In the genomic region with DNA sequence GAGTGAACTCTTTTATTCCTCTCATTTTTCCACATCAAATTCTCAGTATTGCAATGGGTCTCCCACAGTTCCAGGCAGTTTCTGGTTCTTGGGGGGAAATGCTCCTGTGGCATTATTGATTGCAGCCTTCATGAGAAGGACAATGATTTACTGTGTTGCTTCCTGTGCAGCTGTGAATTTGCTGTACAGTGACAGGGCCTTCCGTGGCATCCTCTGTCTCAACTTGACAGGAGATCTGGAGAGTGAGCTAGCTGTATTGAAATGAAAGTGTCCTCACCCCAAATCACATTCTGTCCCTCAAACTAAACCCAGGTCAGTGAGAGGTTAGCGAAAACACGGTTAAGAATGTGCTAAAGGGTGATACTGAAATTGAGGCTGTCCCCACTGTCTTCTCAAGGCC, we compare ENCODE assay signal across 20 cellular contexts.
DNase-seq lines count a peak whose midpoint lies in the region; ATAC-seq and TF ChIP-seq lines count a peak whose summit lies in the region.
"Had no signal": no experiment of that assay in that cellular context is flagged by ENCODE, and none has a peak within 500 bp of the region (broad histone marks: within the 10 kb centered on the region; RNA-seq: fewer than 3 reads in every experiment).

No MANE protein-coding gene starts in this region.

- WGBS in upper lobe of left lung, 2 donors = 55 to 67% methylated on average over 3 of the region's 3 CpGs
- 54 to 68% (median 64%) methylated on average over 3 of the region's 3 CpGs for WGBS in heart left ventricle, 4 donors
- 70 to 84% (median 75%) methylated on average over 3 of the region's 3 CpGs for WGBS in stomach, 5 donors

- TF ChIP-seq POLR2A in upper lobe of left lung (IDR thresholded peaks at IDR 0.05) (no peak), heart left ventricle (IDR thresholded peaks at IDR 0.05) (no peak), stomach (IDR thresholded peaks at IDR 0.05) (no peak)

- H3K27ac ChIP-seq in upper lobe of left lung (no peak overlapping the region), heart left ventricle (no peak overlapping the region), stomach (no peak overlapping the region)
- H3K27ac ChIP-seq: BLaER1 treated with 17β-estradiol and CSF1 and Interleukin-3, amounts not matched to agents 10 nM and 100 nM; foreskin keratinocyte; KMS-11; RWPE1 had no signal

- intact Hi-C loops in heart left ventricle (cut with DNase I) (no loop called here), stomach (cut with DNase I; ENCODE audit: low total_unique reads) (no loop called here)

- H3K4me3 ChIP-seq in upper lobe of left lung (no peak overlapping the region), heart left ventricle (no peak overlapping the region), stomach (no peak overlapping the region)
- H3K4me3 ChIP-seq: BLaER1 treated with 17β-estradiol and CSF1 and Interleukin-3, amounts not matched to agents 10 nM and 100 nM had no signal

- peaks cover 0 to 3% (median 0%) of the 10 kb centered on the region in 4 donors for H3K4me1 ChIP-seq in upper lobe of left lung
- H3K4me1 ChIP-seq in heart left ventricle = no peaks in the 10 kb centered on the region
- H3K4me1 ChIP-seq in stomach = no peaks in the 10 kb centered on the region
- H3K4me1 ChIP-seq: foreskin keratinocyte had no signal

- H3K27me3 ChIP-seq in upper lobe of left lung (no peaks in the 10 kb centered on the region), heart left ventricle (peaks cover 0 to 2% (median 0%) of the 10 kb centered on the region in 9 donors), stomach (no peaks in the 10 kb centered on the region)
- H3K27me3 ChIP-seq: BLaER1 treated with 17β-estradiol and CSF1 and Interleukin-3, amounts not matched to agents 10 nM and 100 nM; foreskin keratinocyte had no signal

- H3K36me3 ChIP-seq in upper lobe of left lung (no peaks in the 10 kb centered on the region), heart left ventricle (no peaks in the 10 kb centered on the region), stomach (no peaks in the 10 kb centered on the region)
- H3K36me3 ChIP-seq: BLaER1 treated with 17β-estradiol and CSF1 and Interleukin-3, amounts not matched to agents 10 nM and 100 nM had no signal

- ATAC-seq in GM19395 (IDR thresholded peaks at IDR 0.05; ENCODE audit: unreplicated experiment) (peak; percentile 30), HG03064 (IDR thresholded peaks at IDR 0.05; ENCODE audit: low read depth, unreplicated experiment) (peak; percentile 40), upper lobe of left lung (ENCODE audit: low FRiP score in 2 of 2) (no peak), heart left ventricle (no peak)
- ATAC-seq: foreskin keratinocyte; left colon; stimulated activated memory B cell treated with anti-CD40 and anti-IgM and Interleukin-4, amounts not matched to agents 10 μg/mL and 1 μg/mL and 100 μg/mL, for 72 hours had no signal

- H3K9me3 ChIP-seq in upper lobe of left lung = no peaks in the 10 kb centered on the region
- H3K9me3 ChIP-seq in heart left ventricle = no peaks in the 10 kb centered on the region
- H3K9me3 ChIP-seq in stomach = no peaks in the 10 kb centered on the region
- H3K9me3 ChIP-seq: BLaER1 treated with 17β-estradiol and CSF1 and Interleukin-3, amounts not matched to agents 10 nM and 100 nM had no signal

- DNase-seq in Ammon's horn (ENCODE audit: low spot score) (peak; percentile 49), NCI-H146 (lab: John Stamatoyannopoulos, UW) (peak; percentile 28), upper lobe of left lung (no peak), heart left ventricle (no peak), NCI-H2107 treated with DMSO at 0.1 percent for 48 hours (lab: John Stamatoyannopoulos, UW; ENCODE audit: unreplicated experiment) (no peak), stomach (no peak)
- DNase-seq: activated naive CD4-positive, alpha-beta T cell treated with Interleukin-2 at 50 U/mL for 16 hours; activated T-cell treated with anti-CD3 and anti-CD28 coated beads for 4 hours; aorta; DMS 273 treated with DMSO at 0.1 percent for 48 hours; foreskin keratinocyte; left colon; NCI-H1092 treated with DMSO at 0.1 percent for 48 hours; NCI-H2227 treated with DMSO at 0.1 percent for 48 hours had no signal

- TF ChIP-seq EP300 in upper lobe of left lung (IDR thresholded peaks at IDR 0.05) (no peak), stomach (IDR thresholded peaks at IDR 0.05) (no peak)

- TF ChIP-seq CTCF in upper lobe of left lung (IDR thresholded peaks at IDR 0.05) (no peak), heart left ventricle (IDR thresholded peaks at IDR 0.05) (no peak), stomach (IDR thresholded peaks at IDR 0.05) (no peak)

Comparison
In these comparisons a context has a peak if more than half of its experiments do, and no peak if none do; other contexts are left out.
1. DNase-seq: peak in Ammon's horn (single experiment) and NCI-H146 (single experiment); none in upper lobe of left lung (0 of 2), heart left ventricle (0 of 5), NCI-H2107 treated with DMSO at 0.1 percent for 48 hours (single experiment) and stomach (single experiment).
2. ATAC-seq: peak in GM19395 (single experiment) and HG03064 (single experiment); none in upper lobe of left lung (0 of 2) and heart left ventricle (0 of 4).